In genomic region chr10:92382631-92383030, GRCh38 we compare ENCODE assay signal across 17 cellular contexts.
DNase-seq lines count a peak whose midpoint lies in the region; ATAC-seq, FAIRE-seq and TF ChIP-seq lines count a peak whose summit lies in the region.
"Had no signal": no experiment of that assay in that cellular context is flagged by ENCODE, and none has a peak within 500 bp of the region (broad histone marks: within the 10 kb centered on the region; RNA-seq: fewer than 3 reads in every experiment).

No MANE protein-coding gene starts in this region.

- H3K23ac ChIP-seq in H9 (ENCODE audit: insufficient read length, low read depth, low read length): no peak overlapping the region
- H3K23ac ChIP-seq in H1 (ENCODE audit: insufficient read length): no peak overlapping the region
- H3K23ac ChIP-seq in mesendoderm (ENCODE audit: low read length): no peak overlapping the region

- no CpG with 5 or more reads among the region's 4 CpGs for WGBS in H9 (ENCODE audit: extremely low coverage, insufficient read length, low lambda C conversion rate)
- 54% methylated on average over 4 of the region's 4 CpGs; no CpG with 5 or more reads in 1 of the 2 experiments for WGBS in H1 (ENCODE audit: extremely low coverage in 1 of 2, insufficient coverage in 1 of 2, insufficient read length in 1 of 2, insufficient replicate concordance in 2 of 2, low coverage in 1 of 2, low lambda C conversion rate in 2 of 2, missing lambda C conversion rate in 1 of 2), 2 experiments
- no CpG with 5 or more reads among the region's 4 CpGs for WGBS in mesendoderm (ENCODE audit: extremely low coverage, insufficient coverage, low lambda C conversion rate)

- CTCF ChIA-PET in H1 (lab: Charles Lee; ENCODE audit: partially characterized antibody): no interaction called here

- H3K4me3 ChIP-seq in H1 (ENCODE audit: extremely low read depth in 1 of 4, insufficient read depth in 2 of 4, low read depth in 3 of 4, low read length in 4 of 4) (no peak overlapping the region), iPS-15b (ENCODE audit: low read depth, low read length) (peak overlapping the region; percentile 40), mesendoderm (ENCODE audit: low read length) (no peak overlapping the region)
- H3K4me3 ChIP-seq: BLaER1 treated with 17β-estradiol and CSF1 and Interleukin-3, amounts not matched to agents 10 nM and 100 nM had no signal

- no peak overlapping the region for H2BK12ac ChIP-seq in H9 (ENCODE audit: insufficient read length, low read depth, low read length)
- no peak overlapping the region for H2BK12ac ChIP-seq in H1 (ENCODE audit: low read depth, low read length)

- no peak for TF ChIP-seq POLR2A in H1 (IDR thresholded peaks at IDR 0.05; ENCODE audit: control extremely low read depth in 1 of 2, low read depth in 2 of 2, low read length in 2 of 2)

- H3K9me3 ChIP-seq in H9 (ENCODE audit: control insufficient read depth, low read depth, low read length): no peaks in the 10 kb centered on the region
- H3K9me3 ChIP-seq in H1 (ENCODE audit: insufficient read depth in 2 of 2, low read depth in 1 of 2, low read length in 1 of 2): no peaks in the 10 kb centered on the region
- no peaks in the 10 kb centered on the region for H3K9me3 ChIP-seq in iPS-15b (ENCODE audit: control insufficient read depth, insufficient read depth, low read length)
- H3K9me3 ChIP-seq: BLaER1 treated with 17β-estradiol and CSF1 and Interleukin-3, amounts not matched to agents 10 nM and 100 nM had no signal

- no peaks in the 10 kb centered on the region; a peak in 1 of 7 replicates for H3K36me3 Mint-ChIP-seq in H9 (ENCODE audit: insufficient read depth in 1 of 3, low read depth in 3 of 3)
- H3K36me3 Mint-ChIP-seq: CD8-positive, alpha-beta T cell; IgD-negative memory B cell had no signal

- peak; percentile 87 for FAIRE-seq in H1 (lab: Jason Lieb, UNC)
- FAIRE-seq: HepG2 had no signal

- H2BK5ac ChIP-seq in H9 (ENCODE audit: insufficient read length, low read length) (no peak overlapping the region), H1 (ENCODE audit: low read depth, low read length) (no peak overlapping the region), mesendoderm (ENCODE audit: low read length) (peak overlapping the region; percentile 95)

- H3K14ac ChIP-seq in H9 (ENCODE audit: insufficient read depth, low read length) (no peak overlapping the region), H1 (ENCODE audit: insufficient read length) (no peak overlapping the region)

- TF ChIP-seq CTCF in H9 (conservative IDR thresholded peaks at IDR 0.05) (no peak), H1 (IDR thresholded peaks at IDR 0.05; ENCODE audit: control extremely low read depth in 1 of 3, insufficient read depth in 1 of 3, low read depth in 1 of 3, low read length in 3 of 3) (no peak)

- H3K9ac ChIP-seq in H9 (ENCODE audit: extremely low read depth, insufficient read length, low read length): no peak overlapping the region
- no peak overlapping the region for H3K9ac ChIP-seq in H1 (replicated peaks in 1 of 4; ENCODE audit: extremely low read depth in 1 of 4, low read depth in 3 of 4, low read length in 3 of 4)
- no peak overlapping the region for H3K9ac ChIP-seq in iPS-15b (ENCODE audit: low read depth, low read length)
- H3K9ac ChIP-seq in mesendoderm (ENCODE audit: low read length): no peak overlapping the region
- H3K9ac ChIP-seq: BLaER1 treated with 17β-estradiol and CSF1 and Interleukin-3, amounts not matched to agents 10 nM and 100 nM had no signal

- peaks cover 22 to 29% of the 10 kb centered on the region in 2 experiments for H3K4me1 Mint-ChIP-seq in H9
- H3K4me1 Mint-ChIP-seq: B cell, IgD-negative memory B cell had no signal

- peaks cover 2% of the 10 kb centered on the region for H4K20me1 ChIP-seq in H9 (ENCODE audit: control insufficient read depth, insufficient read depth, insufficient read length)
- no peaks in the 10 kb centered on the region for H4K20me1 ChIP-seq in H1 (replicated peaks in 1 of 2; ENCODE audit: control insufficient read depth in 1 of 2, insufficient read depth in 2 of 2, low read length in 2 of 2)
- H4K20me1 ChIP-seq: BLaER1 treated with 17β-estradiol and CSF1 and Interleukin-3, amounts not matched to agents 10 nM and 100 nM had no signal

- no peaks in the 10 kb centered on the region for H3K27me3 ChIP-seq in H9 (ENCODE audit: insufficient read depth, low read length)
- no peaks in the 10 kb centered on the region for H3K27me3 ChIP-seq in H1 (replicated peaks in 1 of 4; ENCODE audit: control insufficient read depth in 3 of 4, extremely low read depth in 1 of 4, insufficient read depth in 3 of 4, low read length in 3 of 4)
- H3K27me3 ChIP-seq in iPS-15b (ENCODE audit: control insufficient read depth, insufficient read depth, low read length): no peaks in the 10 kb centered on the region
- H3K27me3 ChIP-seq in mesendoderm (ENCODE audit: insufficient read depth, low read length, poor library complexity): no peaks in the 10 kb centered on the region
- H3K27me3 ChIP-seq: BLaER1 treated with 17β-estradiol and CSF1 and Interleukin-3, amounts not matched to agents 10 nM and 100 nM had no signal

- no peak overlapping the region for H3K4me2 ChIP-seq in H9 (ENCODE audit: insufficient read depth, insufficient read length, low read length)
- peak overlapping the region; percentile 4 to 44; a peak in 2 of 4 replicates for H3K4me2 ChIP-seq in H1 (ENCODE audit: insufficient read depth in 1 of 2, low read depth in 2 of 2, low read length in 2 of 2)
- no peak overlapping the region for H3K4me2 ChIP-seq in mesendoderm (ENCODE audit: low read length)
- H3K4me2 ChIP-seq: BLaER1 treated with 17β-estradiol and CSF1 and Interleukin-3, amounts not matched to agents 10 nM and 100 nM had no signal

- no peak for TF ChIP-seq RAD21 in H1 (IDR thresholded peaks at IDR 0.05 in 1 of 2, conservative IDR thresholded peaks at IDR 0.05 in 1 of 2; ENCODE audit: low read depth in 2 of 2, low read length in 2 of 2)

- H2BK15ac ChIP-seq in H9 (ENCODE audit: low read depth, low read length): no peak overlapping the region
- H2BK15ac ChIP-seq in H1 (ENCODE audit: low read length): no peak overlapping the region
- no peak overlapping the region for H2BK15ac ChIP-seq in mesendoderm (replicated peaks; ENCODE audit: low read depth)

- no peak overlapping the region for H2BK120ac ChIP-seq in H9 (ENCODE audit: low read depth, low read length, poor library complexity, severe bottlenecking)
- H2BK120ac ChIP-seq in H1 (replicated peaks; ENCODE audit: low read depth, low read length): no peak overlapping the region
- H2BK120ac ChIP-seq in mesendoderm (ENCODE audit: low read depth, low read length): no peak overlapping the region

- ATAC-seq in GM21529 (IDR thresholded peaks at IDR 0.05; ENCODE audit: unreplicated experiment) (no peak), HG03039 (IDR thresholded peaks at IDR 0.05; ENCODE audit: unreplicated experiment) (no peak)
- ATAC-seq: CD8-positive, alpha-beta T cell; HCT116; HepG2 had no signal

- H3K18ac ChIP-seq in H9 (ENCODE audit: insufficient read length, low read depth, low read length) (no peak overlapping the region), H1 (ENCODE audit: extremely low read depth, low read length) (peak overlapping the region; percentile 40; the same call in 1 of the 2 replicates), mesendoderm (ENCODE audit: low read length) (no peak overlapping the region)

- no peaks in the 10 kb centered on the region; the same call in 1 of the 2 replicates for H3K4me1 ChIP-seq in H9 (ENCODE audit: insufficient read depth, low read length)
- H3K4me1 ChIP-seq in H1 (replicated peaks in 1 of 4; ENCODE audit: control insufficient read depth in 3 of 4, insufficient read depth in 4 of 4, low read length in 3 of 4): peaks cover 3 to 18% (median 5%) of the 10 kb centered on the region in 4 experiments; a peak in 5 of 7 replicates
- H3K4me1 ChIP-seq in iPS-15b (ENCODE audit: control insufficient read depth, insufficient read depth, low read length): peaks cover 14% of the 10 kb centered on the region
- peaks cover 6% of the 10 kb centered on the region for H3K4me1 ChIP-seq in mesendoderm (ENCODE audit: control insufficient read depth, low read depth, low read length)
- H3K4me1 ChIP-seq: BLaER1 treated with 17β-estradiol and CSF1 and Interleukin-3, amounts not matched to agents 10 nM and 100 nM had no signal

- H3T11ph ChIP-seq in H9 (ENCODE audit: low read length): no peak overlapping the region

- H4K91ac ChIP-seq in H9 (ENCODE audit: insufficient read length, low read depth, low read length) (no peak overlapping the region), H1 (replicated peaks; ENCODE audit: insufficient read length, low read length) (no peak overlapping the region)

- H2BK20ac ChIP-seq in H9 (ENCODE audit: low read depth, low read length, poor library complexity, severe bottlenecking): no peak overlapping the region
- H2BK20ac ChIP-seq in H1 (ENCODE audit: low read length): no peak overlapping the region

- no peak overlapping the region for H4K5ac ChIP-seq in H9 (ENCODE audit: insufficient read length, low read depth, low read length)
- no peak overlapping the region for H4K5ac ChIP-seq in H1 (ENCODE audit: insufficient read length, low read depth, low read length)
- no peak overlapping the region for H4K5ac ChIP-seq in mesendoderm (ENCODE audit: low read length)

- POLR2A ChIA-PET in H1 (lab: Charles Lee; ENCODE audit: partially characterized antibody): no interaction called here

- no peaks in the 10 kb centered on the region for H3K9me3 Mint-ChIP-seq in H9
- H3K9me3 Mint-ChIP-seq: CD8-positive, alpha-beta T cell; HFFc6; IgD-negative memory B cell had no signal

- H3K79me1 ChIP-seq in H9 (ENCODE audit: insufficient read depth, low read depth, low read length, poor library complexity, severe bottlenecking): no peaks in the 10 kb centered on the region
- H3K79me1 ChIP-seq in H1 (ENCODE audit: low read depth, low read length): no peaks in the 10 kb centered on the region
- no peaks in the 10 kb centered on the region for H3K79me1 ChIP-seq in mesendoderm (ENCODE audit: low read length)

- TF ChIP-seq EP300 in H1 (IDR thresholded peaks at IDR 0.05; ENCODE audit: borderline replicate concordance in 1 of 2, low read depth in 2 of 2, low read length in 2 of 2): no peak

- H3K23me2 ChIP-seq in H9 (ENCODE audit: insufficient read length, low read depth, low read length, poor library complexity, severe bottlenecking) (no peaks in the 10 kb centered on the region), H1 (ENCODE audit: low read depth, low read length) (no peaks in the 10 kb centered on the region)

- no peak overlapping the region for H2AK5ac ChIP-seq in H9 (ENCODE audit: insufficient read length, low read length)
- no peak overlapping the region for H2AK5ac ChIP-seq in H1 (ENCODE audit: low read depth, low read length)
- no peak overlapping the region for H2AK5ac ChIP-seq in mesendoderm (ENCODE audit: low read length)

- no peaks in the 10 kb centered on the region for H3K79me2 ChIP-seq in H9 (ENCODE audit: insufficient read depth, low read length)
- H3K79me2 ChIP-seq in H1 (ENCODE audit: control insufficient read depth in 1 of 2, insufficient read depth in 2 of 2, low read length in 2 of 2): no peaks in the 10 kb centered on the region
- H3K79me2 ChIP-seq in mesendoderm (ENCODE audit: control insufficient read depth, insufficient read depth, low read length): no peaks in the 10 kb centered on the region

- H3K4ac ChIP-seq in H9 (ENCODE audit: low read depth, low read length) (no peak overlapping the region), H1 (replicated peaks; ENCODE audit: insufficient read length, low read depth, low read length) (no peak overlapping the region), mesendoderm (ENCODE audit: low read depth, low read length) (no peak overlapping the region)

- no peak overlapping the region for H4K8ac ChIP-seq in H9 (replicated peaks; ENCODE audit: insufficient read length, low read depth, low read length)
- no peak overlapping the region for H4K8ac ChIP-seq in H1 (ENCODE audit: extremely low read depth, insufficient read depth, low read length)
- H4K8ac ChIP-seq in mesendoderm (ENCODE audit: low read depth, low read length): no peak overlapping the region

- H3K36me3 ChIP-seq in H1 (ENCODE audit: control insufficient read depth in 2 of 4, insufficient read depth in 4 of 4, low read length in 3 of 4): no peaks in the 10 kb centered on the region
- no peaks in the 10 kb centered on the region for H3K36me3 ChIP-seq in iPS-15b (ENCODE audit: control insufficient read depth, insufficient read depth, low read length)
- no peaks in the 10 kb centered on the region for H3K36me3 ChIP-seq in mesendoderm (ENCODE audit: control insufficient read depth, insufficient read depth, low read length)
- H3K36me3 ChIP-seq: BLaER1 treated with 17β-estradiol and CSF1 and Interleukin-3, amounts not matched to agents 10 nM and 100 nM had no signal

- peak overlapping the region in 1 of 2 experiments; percentile 17; a peak in 2 of 5 replicates for H3K4me3 Mint-ChIP-seq in H9
- H3K4me3 Mint-ChIP-seq: B cell; CD8-positive, alpha-beta T cell; HFFc6; IgD-negative memory B cell had no signal

- H3K27ac Mint-ChIP-seq in H9: 0 out of 7 replicates have a peak overlapping the region, but pooled peaks of 1 of the 3 experiments have one; percentile 52
- H3K27ac Mint-ChIP-seq: B cell; CD8-positive, alpha-beta T cell; HFFc6; IgD-negative memory B cell had no signal

- H2AFZ ChIP-seq in H9 (ENCODE audit: low read length) (no peak overlapping the region), H1 (ENCODE audit: low read length) (no peak overlapping the region)

- DNase-seq in H9: peak; percentile 27
- no peak for DNase-seq in H1 (ENCODE audit: low read depth in 1 of 2, low spot score in 2 of 2)
- DNase-seq in mesendoderm: peak; percentile 81
- DNase-seq in OCI-M1 (lab: John Stamatoyannopoulos, UW): no peak
- DNase-seq: Calu3; CD8-positive, alpha-beta T cell; DMS79 treated with DMSO at 0.1 percent for 48 hours; GF-D8; HFFc6 had no signal

- H3K56ac ChIP-seq in H9 (ENCODE audit: insufficient read length, low read depth, low read length) (no peak overlapping the region), H1 (replicated peaks; ENCODE audit: insufficient read length, low read depth, low read length) (no peak overlapping the region), mesendoderm (ENCODE audit: low read length) (no peak overlapping the region)

- no peak overlapping the region for H3K27ac ChIP-seq in H9 (ENCODE audit: insufficient read length, low read depth, low read length)
- no peak overlapping the region for H3K27ac ChIP-seq in H1 (ENCODE audit: low read depth, low read length)
- H3K27ac ChIP-seq in mesendoderm (ENCODE audit: low read depth, low read length): peak overlapping the region; percentile 93
- H3K27ac ChIP-seq: BLaER1 treated with 17β-estradiol and CSF1 and Interleukin-3, amounts not matched to agents 10 nM and 100 nM had no signal

- H3K27me3 Mint-ChIP-seq in H9 (ENCODE audit: low read depth): peaks cover 1% of the 10 kb centered on the region; the same call in 1 of the 2 replicates

Comparison
In these comparisons a context has a peak if more than half of its experiments do, and no peak if none do; other contexts are left out.
1. DNase-seq: peak in H9 (single experiment) and mesendoderm (single experiment); none in H1 (0 of 2) and OCI-M1 (single experiment).
2. H3K4me2 ChIP-seq: peak in H1 (2 of 2); none in H9 (single experiment) and mesendoderm (single experiment).